Comparison of ENCODE assay signal across 8 cellular contexts in genomic region chr6:154732538-154732823, GRCh38. TPM values are rescaled to one million over a fixed set of nuclear protein-coding genes. Genes with fewer than 3 reads are reported as not detected.
A peak's percentile ranks its signal among the peaks of the same experiment; 100 is the strongest.
DNase-seq lines count a peak whose midpoint lies in the region; ATAC-seq and TF ChIP-seq lines count a peak whose summit lies in the region.

No MANE protein-coding gene starts in this region.

- TF ChIP-seq CTCF in fibroblast of mammary gland (conservative IDR thresholded peaks at IDR 0.05; ENCODE audit: control insufficient read depth, insufficient read depth, low read depth, low read length) (no peak), sigmoid colon (IDR thresholded peaks at IDR 0.05) (no peak)

- TF ChIP-seq EP300 in sigmoid colon (IDR thresholded peaks at IDR 0.05), result no peak

- H3K9me3 ChIP-seq in sigmoid colon, result no peaks in the 10 kb centered on the region

- H3K4me3 ChIP-seq in H7 (ENCODE audit: insufficient read depth, low read depth, low read length) (peak overlapping the region; percentile 76), fibroblast of mammary gland (ENCODE audit: control insufficient read depth, low read depth, low read length) (peak overlapping the region; percentile 56), sigmoid colon (peak overlapping the region; percentile 74 to 98 (median 98))

- intact Hi-C loops in sigmoid colon (cut with DNase I), result loop anchor here (2.0 to 10.0 kb wide), 4 partner anchors 58 to 442 kb away; partner anchors contain the start of gene CNKSR3

- WGBS in sigmoid colon, 2 donors, result 15 to 41% methylated on average over 8 of the region's 8 CpGs

- peaks cover 0 to 40% (median 37%) of the 10 kb centered on the region in 4 donors for H3K4me1 ChIP-seq in sigmoid colon

- peak; percentile 68 for DNase-seq in H7
- peak; percentile 78 for DNase-seq in SK-N-DZ (ENCODE audit: low spot score)
- DNase-seq in fibroblast of mammary gland (ENCODE audit: low read depth), result no peak
- no peak for DNase-seq in sigmoid colon
- no peak for DNase-seq in KBM-7
- DNase-seq in dermis blood vessel endothelial cell, result no peak

- ATAC-seq in GM18498 (IDR thresholded peaks at IDR 0.05; ENCODE audit: unreplicated experiment), result no peak
- ATAC-seq in esophagus mucosa, result no peak

- H3K27me3 ChIP-seq in H7 (ENCODE audit: control insufficient read depth, insufficient read depth, low read length), result no peaks in the 10 kb centered on the region
- no peaks in the 10 kb centered on the region for H3K27me3 ChIP-seq in sigmoid colon

- in situ Hi-C loops in KBM-7 (cut with MboI; ENCODE audit: low pct_unique_long_range_greater_than_20kb, low sequenced_read_pairs), result no loop called here

- no peak for TF ChIP-seq POLR2A in sigmoid colon (IDR thresholded peaks at IDR 0.05)

- H3K27ac ChIP-seq in sigmoid colon, result peak overlapping the region; percentile 96 to 100 (median 100)

- no peaks in the 10 kb centered on the region for H3K36me3 ChIP-seq in H7 (replicated peaks; ENCODE audit: control insufficient read depth, insufficient read depth, low read length)
- H3K36me3 ChIP-seq in sigmoid colon, result peaks cover 0 to 1% (median 0%) of the 10 kb centered on the region in 4 donors

RNA-seq across cellular contexts. Expression of gene SCAF8, which starts 0.7 kb away (rescaled TPM):
- total RNA-seq in H7 (2014; rRNA removed; shearing (Covaris generic)), result 21.3 and 26.5 TPM in 2 replicates
- polyA plus RNA-seq in SK-N-DZ (2014; cell fraction: cytosol; rRNA removed), result 24.4 and 25.8 TPM in 2 replicates
- 24.2 and 28.7 TPM in 2 replicates for polyA plus RNA-seq in SK-N-DZ (2014; cell fraction: nucleus; rRNA removed)
- total RNA-seq in sigmoid colon, result 10 to 100 TPM; 37.1 to 46.3 (median 40.8) TPM
- 10 to 100 TPM in 2 of 3 donors, 1 to 10 TPM in 1; 9.0 to 13.3 (median 10.8) TPM for polyA plus RNA-seq in sigmoid colon
- 20.4 TPM for total RNA-seq in esophagus mucosa
- 25.4 and 34.8 TPM in 2 replicates for total RNA-seq in dermis blood vessel endothelial cell

Comparison
In these comparisons a context has a peak if more than half of its experiments do, and no peak if none do; other contexts are left out.
1. DNase-seq: peak in H7 (single experiment) and SK-N-DZ (single experiment); none in fibroblast of mammary gland (single experiment), sigmoid colon (single experiment), KBM-7 (single experiment) and dermis blood vessel endothelial cell (single experiment).
2. Peak in every context shown above with its lines, with median percentiles within 50 percentile points of each other: H3K4me3 ChIP-seq.